ENCODE assay signal across 18 cellular contexts in genomic region chr2:231016576-231017249, GRCh38. TPM values are rescaled to one million over a fixed set of nuclear protein-coding genes. Genes with fewer than 3 reads are reported as not detected.
"Had no signal": no experiment of that assay in that cellular context is flagged by ENCODE, and none has a peak within 500 bp of the region (broad histone marks: within the 10 kb centered on the region; RNA-seq: fewer than 3 reads in every experiment).

No MANE protein-coding gene starts in this region.

- H3K36me3 ChIP-seq: sigmoid colon, thoracic aorta had no signal

- H3K27ac ChIP-seq: foreskin keratinocyte, sigmoid colon, thoracic aorta had no signal

- H3K27ac Mint-ChIP-seq: activated CD8-positive, alpha-beta T cell treated with anti-CD3 and anti-CD28 coated beads for 36 hours; activated naive CD8-positive, alpha-beta T cell treated with anti-CD3 and anti-CD28 coated beads, Interleukin-2, amount 10 ng/mL, durations not matched to agents 7 days and 5 days; nephron progenitor cell; stimulated activated naive CD8-positive, alpha-beta T cell treated with anti-CD3 and anti-CD28 coated beads, Interleukin-15, Interleukin-2, amounts not matched to agents 100 ng/mL and 50 ng/mL, for 24 hours; T-helper 2 cell treated with Interferon-gamma antibody and Interleukin-4, amounts not matched to agents 5 μg/mL and 100 μg/mL, for 36 hours had no signal

- H3K4me3 Mint-ChIP-seq: activated CD8-positive, alpha-beta T cell treated with anti-CD3 and anti-CD28 coated beads for 36 hours; activated naive CD8-positive, alpha-beta T cell treated with anti-CD3 and anti-CD28 coated beads, Interleukin-2, amount 10 ng/mL, durations not matched to agents 7 days and 5 days; nephron progenitor cell; stimulated activated naive CD8-positive, alpha-beta T cell treated with anti-CD3 and anti-CD28 coated beads, Interleukin-15, Interleukin-2, amounts not matched to agents 100 ng/mL and 50 ng/mL, for 24 hours; T-helper 2 cell treated with Interferon-gamma antibody and Interleukin-4, amounts not matched to agents 5 μg/mL and 100 μg/mL, for 36 hours had no signal

- H3K4me1 ChIP-seq: foreskin keratinocyte, sigmoid colon had no signal

- H3K4me3 ChIP-seq: sigmoid colon, thoracic aorta had no signal

- DNase-seq: activated CD4-positive, alpha-beta T cell treated with anti-CD3 and anti-CD28 coated beads for 1 hour; activated CD8-positive, alpha-beta memory T cell treated with anti-CD3 and anti-CD28 coated beads, Interleukin-2, amount 50 U/mL, for 48 hours; activated naive CD8-positive, alpha-beta T cell treated with anti-CD3 and anti-CD28 coated beads, Interleukin-2, amount 10 ng/mL, durations not matched to agents 7 days and 5 days; central memory CD4-positive, alpha-beta T cell; foreskin keratinocyte; islet precursor cell; left ventricle myocardium superior; mesenchymal stem cell; nephron progenitor cell; sigmoid colon; stimulated activated CD4-positive, alpha-beta T cell treated with anti-CD3 and anti-CD28 coated beads, Interleukin-2, amount 100 ng/mL, for 48 hours had no signal

- H3K9me3 Mint-ChIP-seq: activated CD8-positive, alpha-beta T cell treated with anti-CD3 and anti-CD28 coated beads for 36 hours; activated naive CD8-positive, alpha-beta T cell treated with anti-CD3 and anti-CD28 coated beads, Interleukin-2, amount 10 ng/mL, durations not matched to agents 7 days and 5 days; stimulated activated naive CD8-positive, alpha-beta T cell treated with anti-CD3 and anti-CD28 coated beads, Interleukin-15, Interleukin-2, amounts not matched to agents 100 ng/mL and 50 ng/mL, for 24 hours; T-helper 2 cell treated with Interferon-gamma antibody and Interleukin-4, amounts not matched to agents 5 μg/mL and 100 μg/mL, for 36 hours had no signal

- H3K9me3 ChIP-seq: sigmoid colon, thoracic aorta had no signal

- H3K36me3 Mint-ChIP-seq: activated naive CD8-positive, alpha-beta T cell treated with anti-CD3 and anti-CD28 coated beads, Interleukin-2, amount 10 ng/mL, durations not matched to agents 7 days and 5 days had no signal

- H3K4me1 Mint-ChIP-seq: activated naive CD8-positive, alpha-beta T cell treated with anti-CD3 and anti-CD28 coated beads, Interleukin-2, amount 10 ng/mL, durations not matched to agents 7 days and 5 days; nephron progenitor cell had no signal

- ATAC-seq: foreskin keratinocyte, left ventricle myocardium superior had no signal

RNA-seq across cellular contexts. Expression of gene C2orf72, which starts 20.6 kb away (rescaled TPM):
- total RNA-seq: foreskin keratinocyte, osteocyte, pulmonary artery endothelial cell had no signal

RNA-seq across cellular contexts. Expression of gene SPATA3, which starts 20.8 kb away (rescaled TPM):
- total RNA-seq: activated naive CD8-positive, alpha-beta T cell treated with anti-CD3 and anti-CD28 coated beads, Interleukin-2, amount 10 ng/mL, durations not matched to agents 7 days and 5 days; foreskin keratinocyte; left ventricle myocardium superior; osteocyte; pulmonary artery endothelial cell; sigmoid colon; thoracic aorta; urinary bladder had no signal
